In the genomic region with DNA sequence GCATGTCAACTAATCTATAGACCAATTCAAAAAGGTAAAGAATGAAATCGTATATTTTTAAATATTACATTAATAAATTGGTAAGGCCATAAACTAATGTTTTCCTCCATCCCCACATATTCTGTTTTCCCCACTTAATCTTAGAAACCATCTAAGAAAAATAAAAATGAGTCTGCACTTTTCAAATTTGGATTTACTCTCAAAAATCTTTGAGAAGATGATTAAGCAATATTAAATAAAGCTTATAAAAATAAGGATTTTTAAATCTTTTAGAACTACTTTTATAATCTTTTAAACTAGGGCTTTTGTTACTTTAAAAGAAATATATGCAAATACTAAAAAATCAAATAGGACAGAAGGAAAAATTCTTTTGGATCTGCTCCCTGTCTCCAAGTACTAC, we compare ENCODE assay signal across 1 cellular context.
TF ChIP-seq lines count a peak whose summit lies in the region.

No MANE protein-coding gene starts in this region.

TF ChIP-seq in K562, 482 proteins besides CTCF, POLR2A, EP300 and RAD21 (continued from another document):
- TF ChIP-seq ZNF780A (CRISPR knock-in tag; IDR thresholded peaks at IDR 0.05) (no peak), POLR3G (IDR thresholded peaks at IDR 0.05; ENCODE audit: extremely low read depth, insufficient read length, insufficient replicate concordance) (no peak)
- TF ChIP-seq, protein P1, sequence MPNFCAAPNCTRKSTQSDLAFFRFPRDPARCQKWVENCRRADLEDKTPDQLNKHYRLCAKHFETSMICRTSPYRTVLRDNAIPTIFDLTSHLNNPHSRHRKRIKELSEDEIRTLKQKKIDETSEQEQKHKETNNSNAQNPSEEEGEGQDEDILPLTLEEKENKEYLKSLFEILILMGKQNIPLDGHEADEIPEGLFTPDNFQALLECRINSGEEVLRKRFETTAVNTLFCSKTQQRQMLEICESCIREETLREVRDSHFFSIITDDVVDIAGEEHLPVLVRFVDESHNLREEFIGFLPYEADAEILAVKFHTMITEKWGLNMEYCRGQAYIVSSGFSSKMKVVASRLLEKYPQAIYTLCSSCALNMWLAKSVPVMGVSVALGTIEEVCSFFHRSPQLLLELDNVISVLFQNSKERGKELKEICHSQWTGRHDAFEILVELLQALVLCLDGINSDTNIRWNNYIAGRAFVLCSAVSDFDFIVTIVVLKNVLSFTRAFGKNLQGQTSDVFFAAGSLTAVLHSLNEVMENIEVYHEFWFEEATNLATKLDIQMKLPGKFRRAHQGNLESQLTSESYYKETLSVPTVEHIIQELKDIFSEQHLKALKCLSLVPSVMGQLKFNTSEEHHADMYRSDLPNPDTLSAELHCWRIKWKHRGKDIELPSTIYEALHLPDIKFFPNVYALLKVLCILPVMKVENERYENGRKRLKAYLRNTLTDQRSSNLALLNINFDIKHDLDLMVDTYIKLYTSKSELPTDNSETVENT (CRISPR knock-in tag; IDR thresholded peaks at IDR 0.05): no peak
TF ChIP-seq in K562: peak in this region for 4.
